In genomic region chr10:128816726-128817125, GRCh38 we compare ENCODE assay signal across 5 cellular contexts.
"Had no signal": no experiment of that assay in that cellular context is flagged by ENCODE, and none has a peak within 500 bp of the region (broad histone marks: within the 10 kb centered on the region; RNA-seq: fewer than 3 reads in every experiment).

No MANE protein-coding gene starts in this region.

- H3K4me3 Mint-ChIP-seq: IgD-negative memory B cell had no signal

- DNase-seq: IMR-90, KBM-7 had no signal

- ATAC-seq: HepG2, K562 had no signal

- H3K36me3 Mint-ChIP-seq: IgD-negative memory B cell had no signal

- H3K27me3 Mint-ChIP-seq: IgD-negative memory B cell had no signal

- H3K4me1 Mint-ChIP-seq: IgD-negative memory B cell had no signal

- H3K27ac Mint-ChIP-seq: IgD-negative memory B cell had no signal
